ENCODE assay signal across 4 cellular contexts in the genomic region with DNA sequence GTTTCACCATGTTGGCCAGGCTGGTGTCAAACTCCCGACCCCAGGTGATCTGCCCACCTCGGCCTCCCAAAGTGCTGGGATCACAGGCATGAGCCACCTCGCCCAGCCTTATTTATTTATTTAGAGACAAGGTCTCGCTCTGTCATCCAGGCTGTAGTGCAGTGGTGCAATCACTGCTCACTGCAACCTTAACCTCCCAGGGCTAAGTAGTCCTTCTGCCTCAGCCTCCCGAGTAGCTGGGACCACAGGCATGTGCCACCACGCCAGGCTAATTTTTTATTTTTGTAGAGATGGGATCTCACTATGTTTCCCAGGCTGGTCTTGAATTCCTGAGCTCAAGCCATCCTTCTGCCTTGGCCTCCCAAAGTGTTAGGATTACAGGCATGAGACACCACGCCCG. TPM values are rescaled to one million over a fixed set of nuclear protein-coding genes. Genes with fewer than 3 reads are reported as not detected.
"Had no signal": no experiment of that assay in that cellular context is flagged by ENCODE, and none has a peak within 500 bp of the region (broad histone marks: within the 10 kb centered on the region; RNA-seq: fewer than 3 reads in every experiment).

No MANE protein-coding gene starts in this region.

RNA-seq across cellular contexts. Expression of gene NECTIN2, which starts 11.7 kb away (rescaled TPM):
- polyA plus RNA-seq: IgD-negative memory B cell had no signal

RNA-seq across cellular contexts. Expression of gene BCAM, which starts 25.5 kb away (rescaled TPM):
- polyA plus RNA-seq: IgD-negative memory B cell had no signal

RNA-seq across cellular contexts. Expression of gene CBLC, which starts 56.7 kb away (rescaled TPM):
- total RNA-seq: HT1080, IMR-90 had no signal
- polyA plus RNA-seq: IgD-negative memory B cell, IMR-90, K562 had no signal
